In genomic region chr20:43381533-43381932, GRCh38 we compare ENCODE assay signal across 8 cellular contexts.
DNase-seq lines count a peak whose midpoint lies in the region; ATAC-seq and TF ChIP-seq lines count a peak whose summit lies in the region.
"Not testable (repeated sequence)": the region's sequence is repeated elsewhere in the genome, so short reads cannot be mapped to it uniquely, and the experiment has no call there.

No MANE protein-coding gene starts in this region.

- not testable (repeated sequence) for H3K79me1 ChIP-seq in mesendoderm (ENCODE audit: low read length)

- not testable (repeated sequence) for H3K4me1 Mint-ChIP-seq in activated CD8-positive, alpha-beta T cell treated with anti-CD3 and anti-CD28 coated beads for 36 hours (ENCODE audit: low read depth); activated naive CD8-positive, alpha-beta T cell treated with anti-CD3 and anti-CD28 coated beads, Interleukin-2, amount 50 U/mL, for 24 hours; stimulated activated effector memory CD8-positive, alpha-beta T cell treated with anti-CD3 and anti-CD28 coated beads, Interleukin-12 subunit alpha, Interleukin-12 subunit beta, amount 100 ng/mL, for 72 hours
- H3K4me1 Mint-ChIP-seq in activated T-cell treated with anti-CD3 and anti-CD28 coated beads, Interleukin-2, amount 50 U/mL, for 72 hours (ENCODE audit: low read depth), result peaks cover 26% of the 10 kb centered on the region

- TF ChIP-seq CTCF in OCI-LY3 (IDR thresholded peaks at IDR 0.05; ENCODE audit: low read depth, low read length), result 0 out of 2 replicates have a peak, but pooled peaks have one; percentile 2
- TF ChIP-seq CTCF in activated CD8-positive, alpha-beta T cell treated with anti-CD3 and anti-CD28 coated beads for 36 hours (IDR thresholded peaks at IDR 0.05), result not testable (repeated sequence)

- H3K23ac ChIP-seq in mesendoderm (ENCODE audit: low read length), result not testable (repeated sequence)

- H3K4me3 Mint-ChIP-seq in activated CD8-positive, alpha-beta T cell treated with anti-CD3 and anti-CD28 coated beads for 36 hours; activated T-cell treated with anti-CD3 and anti-CD28 coated beads, Interleukin-2, amount 50 U/mL, for 72 hours; activated naive CD8-positive, alpha-beta T cell treated with anti-CD3 and anti-CD28 coated beads, Interleukin-2, amount 50 U/mL, for 24 hours; stimulated activated effector memory CD8-positive, alpha-beta T cell treated with anti-CD3 and anti-CD28 coated beads, Interleukin-12 subunit alpha, Interleukin-12 subunit beta, amount 100 ng/mL, for 72 hours: not testable (repeated sequence)

- H3K4me2 ChIP-seq in OCI-LY3 (ENCODE audit: low read length); mesendoderm (ENCODE audit: low read length): not testable (repeated sequence)

- H3K9me3 Mint-ChIP-seq in activated CD8-positive, alpha-beta T cell treated with anti-CD3 and anti-CD28 coated beads for 36 hours; activated T-cell treated with anti-CD3 and anti-CD28 coated beads, Interleukin-2, amount 50 U/mL, for 72 hours; activated naive CD8-positive, alpha-beta T cell treated with anti-CD3 and anti-CD28 coated beads, Interleukin-2, amount 50 U/mL, for 24 hours; stimulated activated effector memory CD8-positive, alpha-beta T cell treated with anti-CD3 and anti-CD28 coated beads, Interleukin-12 subunit alpha, Interleukin-12 subunit beta, amount 100 ng/mL, for 72 hours: not testable (repeated sequence)

- not testable (repeated sequence) for H2AFZ ChIP-seq in OCI-LY3 (ENCODE audit: low read depth, low read length)

- CTCF ChIA-PET in activated CD8-positive, alpha-beta T cell treated with anti-CD3 and anti-CD28 coated beads for 36 hours (lab: Charles Lee), result interaction anchor here (0.9 kb wide), 1 partner anchor 28 kb away, joined by 4 read pairs; no protein-coding TSS in a partner anchor

- H2AK5ac ChIP-seq in mesendoderm (ENCODE audit: low read length), result not testable (repeated sequence)

- peak; percentile 20 to 32 for ATAC-seq in activated CD4-positive, CD25-positive, alpha-beta regulatory T cell treated with anti-CD3 and anti-CD28 coated beads, Interleukin-2, amount 50 U/mL, for 24 hours
- ATAC-seq in activated CD8-positive, alpha-beta T cell treated with anti-CD3 and anti-CD28 coated beads for 36 hours, result peak; percentile 61
- peak; percentile 66 to 75 for ATAC-seq in activated T-cell treated with anti-CD3 and anti-CD28 coated beads, Interleukin-2, amount 50 U/mL, for 72 hours (replicated peaks in 1 of 2)
- ATAC-seq in activated naive CD8-positive, alpha-beta T cell treated with anti-CD3 and anti-CD28 coated beads, Interleukin-2, amount 50 U/mL, for 24 hours, result peak; percentile 48
- peak; percentile 36 for ATAC-seq in stimulated activated effector memory CD8-positive, alpha-beta T cell treated with anti-CD3 and anti-CD28 coated beads, Interleukin-12 subunit alpha, Interleukin-12 subunit beta, amount 100 ng/mL, for 72 hours

- peak; percentile 43 for DNase-seq in activated CD8-positive, alpha-beta T cell treated with anti-CD3 and anti-CD28 coated beads for 36 hours
- peak; percentile 22 to 49 for DNase-seq in activated T-cell treated with anti-CD3 and anti-CD28 coated beads, Interleukin-2, amount 50 U/mL, for 72 hours
- peak; percentile 7 for DNase-seq in activated naive CD8-positive, alpha-beta T cell treated with anti-CD3 and anti-CD28 coated beads, Interleukin-2, amount 50 U/mL, for 24 hours
- DNase-seq in mesendoderm; stimulated activated effector memory CD8-positive, alpha-beta T cell treated with anti-CD3 and anti-CD28 coated beads, Interleukin-12 subunit alpha, Interleukin-12 subunit beta, amount 100 ng/mL, for 72 hours (ENCODE audit: low spot score in 2 of 2): not testable (repeated sequence)
- DNase-seq in stimulated activated CD4-positive, alpha-beta T cell treated with anti-CD3 and anti-CD28 coated beads, Interleukin-15, amount 100 ng/mL, for 48 hours (ENCODE audit: low read depth in 2 of 2), result peak; percentile 7 to 17

- peaks cover 12% of the 10 kb centered on the region for H3K4me1 ChIP-seq in OCI-LY3 (ENCODE audit: low read length)
- not testable (repeated sequence) for H3K4me1 ChIP-seq in mesendoderm (ENCODE audit: control insufficient read depth, low read depth, low read length)

- H4K5ac ChIP-seq in mesendoderm (ENCODE audit: low read length), result not testable (repeated sequence)

- H3K36me3 ChIP-seq in OCI-LY3 (replicated peaks; ENCODE audit: low read depth, low read length); mesendoderm (ENCODE audit: control insufficient read depth, insufficient read depth, low read length): not testable (repeated sequence)

- not testable (repeated sequence) for H3K27ac ChIP-seq in OCI-LY3 (ENCODE audit: low read length); mesendoderm (ENCODE audit: low read depth, low read length)

- not testable (repeated sequence) for H3K56ac ChIP-seq in mesendoderm (ENCODE audit: low read length)

- H3K4ac ChIP-seq in mesendoderm (ENCODE audit: low read depth, low read length), result not testable (repeated sequence)

- not testable (repeated sequence) for H3K4me3 ChIP-seq in OCI-LY3 (ENCODE audit: low read length); mesendoderm (ENCODE audit: low read length)

- peaks cover 15% of the 10 kb centered on the region for H3K27me3 Mint-ChIP-seq in activated CD8-positive, alpha-beta T cell treated with anti-CD3 and anti-CD28 coated beads for 36 hours
- peaks cover 34% of the 10 kb centered on the region for H3K27me3 Mint-ChIP-seq in activated T-cell treated with anti-CD3 and anti-CD28 coated beads, Interleukin-2, amount 50 U/mL, for 72 hours (ENCODE audit: low read depth)
- H3K27me3 Mint-ChIP-seq in activated naive CD8-positive, alpha-beta T cell treated with anti-CD3 and anti-CD28 coated beads, Interleukin-2, amount 50 U/mL, for 24 hours, result peaks cover 23% of the 10 kb centered on the region

- not testable (repeated sequence) for H3K27ac Mint-ChIP-seq in activated CD8-positive, alpha-beta T cell treated with anti-CD3 and anti-CD28 coated beads for 36 hours; activated T-cell treated with anti-CD3 and anti-CD28 coated beads, Interleukin-2, amount 50 U/mL, for 72 hours; activated naive CD8-positive, alpha-beta T cell treated with anti-CD3 and anti-CD28 coated beads, Interleukin-2, amount 50 U/mL, for 24 hours; stimulated activated effector memory CD8-positive, alpha-beta T cell treated with anti-CD3 and anti-CD28 coated beads, Interleukin-12 subunit alpha, Interleukin-12 subunit beta, amount 100 ng/mL, for 72 hours

- WGBS in mesendoderm (ENCODE audit: extremely low coverage, insufficient coverage, low lambda C conversion rate), result no CpG with 5 or more reads among the region's 9 CpGs

- not testable (repeated sequence) for H3K36me3 Mint-ChIP-seq in activated CD8-positive, alpha-beta T cell treated with anti-CD3 and anti-CD28 coated beads for 36 hours (ENCODE audit: low read depth); activated T-cell treated with anti-CD3 and anti-CD28 coated beads, Interleukin-2, amount 50 U/mL, for 72 hours (ENCODE audit: insufficient read depth in 2 of 2); activated naive CD8-positive, alpha-beta T cell treated with anti-CD3 and anti-CD28 coated beads, Interleukin-2, amount 50 U/mL, for 24 hours (ENCODE audit: low read depth); stimulated activated effector memory CD8-positive, alpha-beta T cell treated with anti-CD3 and anti-CD28 coated beads, Interleukin-12 subunit alpha, Interleukin-12 subunit beta, amount 100 ng/mL, for 72 hours

- intact Hi-C loops in activated CD8-positive, alpha-beta T cell treated with anti-CD3 and anti-CD28 coated beads for 36 hours (cut with micrococcal nuclease), result not testable (repeated sequence)

- POLR2A ChIA-PET in activated CD8-positive, alpha-beta T cell treated with anti-CD3 and anti-CD28 coated beads for 36 hours (lab: Charles Lee), result not testable (repeated sequence)

- H2BK5ac ChIP-seq in mesendoderm (ENCODE audit: low read length), result not testable (repeated sequence)

- not testable (repeated sequence) for H4K20me1 ChIP-seq in OCI-LY3 (ENCODE audit: insufficient read depth, low read length)

- H3K9ac ChIP-seq in OCI-LY3 (ENCODE audit: low read length); mesendoderm (ENCODE audit: low read length): not testable (repeated sequence)

- H2BK15ac ChIP-seq in mesendoderm (replicated peaks; ENCODE audit: low read depth), result not testable (repeated sequence)

- not testable (repeated sequence) for H2BK120ac ChIP-seq in mesendoderm (ENCODE audit: low read depth, low read length)

- not testable (repeated sequence) for H3K9me3 ChIP-seq in OCI-LY3 (ENCODE audit: insufficient read depth, low read length)

- H3K18ac ChIP-seq in mesendoderm (ENCODE audit: low read length), result peak overlapping the region; percentile 23

- not testable (repeated sequence) for H3K79me2 ChIP-seq in OCI-LY3 (ENCODE audit: low read length); mesendoderm (ENCODE audit: control insufficient read depth, insufficient read depth, low read length)

- H3K27me3 ChIP-seq in OCI-LY3 (ENCODE audit: low read depth, low read length), result peaks cover 54% of the 10 kb centered on the region
- H3K27me3 ChIP-seq in mesendoderm (ENCODE audit: insufficient read depth, low read length, poor library complexity), result not testable (repeated sequence)

- not testable (repeated sequence) for H4K8ac ChIP-seq in mesendoderm (ENCODE audit: low read depth, low read length)
